Comparison of ENCODE assay signal across 8 cellular contexts in the genomic region with DNA sequence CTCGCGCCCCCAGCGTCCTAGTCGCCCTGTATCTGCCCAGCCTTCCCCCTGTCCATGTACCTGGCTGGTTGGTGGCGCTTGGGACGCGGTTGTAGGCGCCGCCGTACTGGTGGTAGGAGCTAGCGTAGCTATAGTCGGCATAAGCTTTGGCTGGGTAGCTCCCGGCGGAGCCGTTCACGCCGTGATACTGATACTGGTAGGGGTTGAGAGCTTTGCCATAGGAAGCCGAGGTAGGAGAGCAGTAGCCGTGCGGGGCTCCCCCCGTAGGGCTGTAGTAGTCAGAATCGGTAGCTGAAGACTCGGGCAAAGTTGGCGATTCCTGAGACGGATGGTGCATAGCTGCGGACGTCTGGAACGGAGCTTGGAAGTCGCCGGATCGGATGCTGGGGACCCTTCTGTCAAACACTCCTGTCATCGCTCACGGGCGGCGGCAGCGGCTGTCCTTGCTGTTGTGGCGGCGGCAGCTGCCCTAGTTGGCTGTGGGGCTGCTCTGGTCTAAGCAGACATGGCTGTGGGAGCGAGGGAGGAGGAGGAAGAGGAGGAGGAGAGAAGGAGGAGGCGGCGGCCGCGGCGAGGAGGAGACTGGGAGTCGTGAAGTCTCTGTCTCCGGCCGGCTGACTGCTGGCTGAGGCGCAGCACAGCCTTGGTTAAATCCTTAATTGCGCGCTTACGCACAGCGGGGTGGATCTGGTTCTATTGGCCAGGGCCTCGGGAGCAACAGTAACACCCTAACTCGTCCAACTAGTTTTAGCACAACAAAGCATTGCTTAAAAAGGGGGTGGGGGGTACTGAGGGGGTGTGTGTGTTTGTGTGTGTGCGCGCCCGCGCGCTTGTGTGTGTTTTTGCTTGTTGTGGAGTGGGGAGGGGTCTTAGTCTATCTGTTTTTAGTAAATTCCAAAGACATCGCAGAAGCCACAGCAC. TPM values are rescaled to one million over a fixed set of nuclear protein-coding genes. Genes with fewer than 3 reads are reported as not detected.
A peak's percentile ranks its signal among the peaks of the same experiment; 100 is the strongest.
DNase-seq lines count a peak whose midpoint lies in the region; ATAC-seq, FAIRE-seq and TF ChIP-seq lines count a peak whose summit lies in the region.

DLX5 (minus strand) TSS at position 623 of the 921 bp plus-strand sequence; CDS start at position 415, 208 bp downstream.

- TF ChIP-seq RAD21 in A549 (conservative IDR thresholded peaks at IDR 0.05 in 1 of 2, IDR thresholded peaks at IDR 0.05 in 1 of 2), result no peak

- H3K4me3 ChIP-seq in A549 (peak within 1 kb of the TSS; percentile 36), esophagus (ENCODE audit: low read depth in 1 of 2, low read length in 2 of 2) (peak within 1 kb of the TSS; percentile 64 to 67)

- H3K36me3 ChIP-seq in esophagus (ENCODE audit: control insufficient read depth in 2 of 2, insufficient read depth in 2 of 2, low read length in 1 of 2), result no peaks in the 10 kb centered on the region

- H3K27me3 ChIP-seq in esophagus (ENCODE audit: control insufficient read depth in 1 of 2, insufficient read depth in 2 of 2, low read length in 2 of 2), result peaks cover 0 to 21% of the 10 kb centered on the region in 2 donors

- H3K4me1 ChIP-seq in A549 (peaks cover 5% of the 10 kb centered on the region; the same call in 1 of the 3 replicates), esophagus (ENCODE audit: control insufficient read depth in 2 of 2, insufficient read depth in 2 of 2, low read length in 1 of 2) (peaks cover 4 to 8% of the 10 kb centered on the region in 2 donors)

- no peak for TF ChIP-seq CTCF in A549 (IDR thresholded peaks at IDR 0.05)

- H3K27ac ChIP-seq in A549 (no peak within 1 kb of the TSS), esophagus (ENCODE audit: low read depth in 2 of 2, low read length in 1 of 2) (peak within 1 kb of the TSS; percentile 37 to 57)

- POLR2A ChIA-PET in A549 (lab: Yijun Ruan, JAX), result no interaction called here

- WGBS in A549 (ENCODE audit: missing lambda C conversion rate), result 8% methylated on average over 37 of the region's 60 CpGs
- 2 to 3% methylated on average over 60 of the region's 60 CpGs for WGBS in esophagus, 2 donors

- no peak for TF ChIP-seq POLR2A in A549 (IDR thresholded peaks at IDR 0.05; ENCODE audit: low read length)

- TF ChIP-seq EP300 in A549 (IDR thresholded peaks at IDR 0.05), result no peak

- ATAC-seq in A549 (peak; percentile 37 to 72; a peak in 5 of 6 replicates), left colon (no peak), HG02642 (IDR thresholded peaks at IDR 0.05; ENCODE audit: poor library complexity, unreplicated experiment) (no peak)

- no peak for FAIRE-seq in A549 (lab: Jason Lieb, UNC)

- DNase-seq in A549 (ENCODE audit: low read depth in 1 of 2, low spot score in 1 of 2) (peak in 1 of 2 experiments; percentile 24), H4 (ENCODE audit: low spot score) (peak; percentile 36), NCI-H82 treated with DMSO at 0.1 percent for 48 hours (lab: John Stamatoyannopoulos, UW; ENCODE audit: unreplicated experiment) (peak; percentile 43), nucleus accumbens (lab: John Stamatoyannopoulos, UW) (peak in 29 of 56 donors; percentile 37 to 81 (median 59)), left colon (no peak), activated gamma-delta T cell (lab: John Stamatoyannopoulos, UW) (no peak)

- peak within 1 kb of the TSS; percentile 84 for H3K4me2 ChIP-seq in A549

- intact Hi-C loops in left colon (cut with DNase I, micrococcal nuclease), result loop anchor here in 1 of 2 donors (5.0 kb wide), 2 partner anchors 952 to 1107 kb away; no protein-coding TSS in a partner anchor

- H3K9me3 ChIP-seq in A549 (no peaks in the 10 kb centered on the region), esophagus (ENCODE audit: control insufficient read depth in 2 of 2, insufficient read depth in 1 of 2, low read depth in 1 of 2, low read length in 1 of 2) (peaks cover 0 to 3% of the 10 kb centered on the region in 2 donors)

- CTCF ChIA-PET in A549 (lab: Yijun Ruan, JAX), result interaction anchor here (1.0 kb wide), 1 partner anchor 788 kb away, joined by 3 read pairs; no protein-coding TSS in a partner anchor

TF ChIP-seq in A549, 52 proteins besides CTCF, POLR2A, EP300 and RAD21:
- no peak for TF ChIP-seq RARB (CRISPR knock-in tag; IDR thresholded peaks at IDR 0.05)
- TF ChIP-seq FOSB (CRISPR knock-in tag; IDR thresholded peaks at IDR 0.05), result no peak
- no peak for TF ChIP-seq HDAC2 (IDR thresholded peaks at IDR 0.05)
- TF ChIP-seq TP53 (CRISPR knock-in tag; IDR thresholded peaks at IDR 0.05), result no peak
- TF ChIP-seq HMGXB4 (CRISPR knock-in tag; IDR thresholded peaks at IDR 0.05; ENCODE audit: borderline replicate concordance), result no peak
- no peak for TF ChIP-seq HEYL (CRISPR knock-in tag; IDR thresholded peaks at IDR 0.05)
- TF ChIP-seq JUN (IDR thresholded peaks at IDR 0.05), result no peak
- TF ChIP-seq MAZ (IDR thresholded peaks at IDR 0.05; ENCODE audit: borderline replicate concordance, low read depth, low read length), result no peak
- TF ChIP-seq KDM1A (IDR thresholded peaks at IDR 0.05; ENCODE audit: low read depth), result no peak
- no peak for TF ChIP-seq USF2 (IDR thresholded peaks at IDR 0.05)
- no peak for TF ChIP-seq GATA3 (IDR thresholded peaks at IDR 0.05; ENCODE audit: borderline replicate concordance)
- TF ChIP-seq CBX2 (IDR thresholded peaks at IDR 0.05; ENCODE audit: borderline replicate concordance, low read depth), result no peak
- no peak for TF ChIP-seq CHD2 (IDR thresholded peaks at IDR 0.05; ENCODE audit: low read length, partially characterized antibody)
- TF ChIP-seq, protein P1, sequence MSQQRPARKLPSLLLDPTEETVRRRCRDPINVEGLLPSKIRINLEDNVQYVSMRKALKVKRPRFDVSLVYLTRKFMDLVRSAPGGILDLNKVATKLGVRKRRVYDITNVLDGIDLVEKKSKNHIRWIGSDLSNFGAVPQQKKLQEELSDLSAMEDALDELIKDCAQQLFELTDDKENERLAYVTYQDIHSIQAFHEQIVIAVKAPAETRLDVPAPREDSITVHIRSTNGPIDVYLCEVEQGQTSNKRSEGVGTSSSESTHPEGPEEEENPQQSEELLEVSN (IDR thresholded peaks at IDR 0.05; ENCODE audit: borderline replicate concordance, low read depth), result no peak
- TF ChIP-seq HOXA7 (CRISPR knock-in tag; IDR thresholded peaks at IDR 0.05), result no peak
- TF ChIP-seq RNF2 (IDR thresholded peaks at IDR 0.05; ENCODE audit: borderline replicate concordance, low read depth), result no peak
- TF ChIP-seq ZC3H11A (IDR thresholded peaks at IDR 0.05), result no peak
- no peak for TF ChIP-seq MAFK (IDR thresholded peaks at IDR 0.05; ENCODE audit: partially characterized antibody)
- no peak for TF ChIP-seq RCOR1 (IDR thresholded peaks at IDR 0.05; ENCODE audit: low read depth, low read length)

RNA-seq across cellular contexts. Expression of gene DLX5, which starts in this region (rescaled TPM):
- polyA plus RNA-seq in A549 (2011; rRNA removed), result not detected in 2 replicates
- polyA plus RNA-seq in A549 (2012; cell fraction: cytosol; rRNA removed), result not detected in 2 replicates
- polyA plus RNA-seq in A549 (2012; cell fraction: nucleus; rRNA removed), result not detected in 2 replicates
- not detected in 3 replicates for polyA plus RNA-seq in A549 (2017; fragmentation: RNase III; extraction: RNeasy Plus Mini Kit Qiagen cat#74134 plus additional on column Dnase treatment)
- polyA minus RNA-seq in A549 (2011; rRNA and poly(A)+ RNA removed), result not detected in 2 replicates
- 0.35 and 0.51 TPM in 2 replicates for total RNA-seq in H4 (2014; rRNA removed; shearing (Covaris generic))
- polyA plus RNA-seq in esophagus, result 1 to 10 TPM; 1.4 to 2.7 TPM
- not detected for total RNA-seq in left colon

Comparison
In these comparisons a context has a peak if more than half of its experiments do, and no peak if none do; other contexts are left out.
1. Peak in ATAC-seq, H3K4me3 ChIP-seq and H3K4me2 ChIP-seq in A549; RNA of the gene not detected or under 1 TPM.
2. Peak in DNase-seq in H4; RNA of the gene not detected or under 1 TPM.
3. DNase-seq: peak in NCI-H82 treated with DMSO at 0.1 percent for 48 hours (single experiment) and nucleus accumbens (29 of 56); none in left colon (0 of 2) and activated gamma-delta T cell (single experiment).
4. H3K27ac ChIP-seq: peak in esophagus (2 of 2); none in A549 (0 of 2).